19 cellular contexts compared by ENCODE assay signal in the genomic region with DNA sequence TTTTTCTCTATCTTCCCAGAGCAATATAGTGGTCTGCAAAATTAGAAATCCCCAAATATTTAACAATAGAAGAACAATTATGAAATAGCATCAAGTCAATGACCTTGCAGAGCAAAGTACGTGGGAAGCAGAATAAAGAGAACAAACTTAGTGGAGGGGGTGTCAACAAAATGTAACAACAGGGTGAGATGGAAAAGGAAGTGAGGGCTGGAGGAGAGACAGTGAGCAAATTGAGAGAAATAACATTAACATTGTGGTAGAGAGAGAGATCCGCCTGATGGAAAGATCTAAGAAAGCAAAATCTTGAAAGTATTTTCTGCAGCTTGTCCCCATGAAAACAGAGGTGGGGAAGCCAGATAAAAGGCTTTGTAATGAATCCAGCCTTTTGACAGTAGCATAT. TPM values are rescaled to one million over a fixed set of nuclear protein-coding genes. Genes with fewer than 3 reads are reported as not detected.
DNase-seq lines count a peak whose midpoint lies in the region; ATAC-seq and TF ChIP-seq lines count a peak whose summit lies in the region.
"Had no signal": no experiment of that assay in that cellular context is flagged by ENCODE, and none has a peak within 500 bp of the region (broad histone marks: within the 10 kb centered on the region; RNA-seq: fewer than 3 reads in every experiment).

No MANE protein-coding gene starts in this region.

- CTCF ChIA-PET in activated naive CD4-positive, alpha-beta T cell treated with anti-CD3 and anti-CD28 coated beads, Interleukin-2, amount 10 ng/mL, durations not matched to agents 7 days and 5 days (lab: Charles Lee), result interaction anchor here (0.6 to 1.3 kb wide), 2 partner anchors 24 to 52 kb away, joined by 3 to 5 read pairs; no protein-coding TSS in a partner anchor

- no peak overlapping the region for H3K4me3 Mint-ChIP-seq in activated naive CD4-positive, alpha-beta T cell treated with anti-CD3 and anti-CD28 coated beads, Interleukin-2, amount 10 ng/mL, durations not matched to agents 7 days and 5 days
- H3K4me3 Mint-ChIP-seq in activated naive CD8-positive, alpha-beta T cell treated with anti-CD3 and anti-CD28 coated beads, Interleukin-2, amount 10 ng/mL, durations not matched to agents 7 days and 5 days, result peak overlapping the region; percentile 36

- H3K36me3 Mint-ChIP-seq in activated naive CD4-positive, alpha-beta T cell treated with anti-CD3 and anti-CD28 coated beads, Interleukin-2, amount 10 ng/mL, durations not matched to agents 7 days and 5 days, result peaks cover 56% of the 10 kb centered on the region
- H3K36me3 Mint-ChIP-seq in activated naive CD8-positive, alpha-beta T cell treated with anti-CD3 and anti-CD28 coated beads, Interleukin-2, amount 10 ng/mL, durations not matched to agents 7 days and 5 days, result peaks cover 46% of the 10 kb centered on the region

- peak overlapping the region; percentile 80 for H3K27ac Mint-ChIP-seq in activated naive CD4-positive, alpha-beta T cell treated with anti-CD3 and anti-CD28 coated beads, Interleukin-2, amount 10 ng/mL, durations not matched to agents 7 days and 5 days
- H3K27ac Mint-ChIP-seq in activated naive CD8-positive, alpha-beta T cell treated with anti-CD3 and anti-CD28 coated beads, Interleukin-2, amount 10 ng/mL, durations not matched to agents 7 days and 5 days, result peak overlapping the region; percentile 67

- no peak overlapping the region for H3K4me3 ChIP-seq in NB4 (ENCODE audit: low read depth, low read length)
- H3K4me3 ChIP-seq: HAP-1, PC-9 had no signal

- POLR2A ChIA-PET in activated naive CD8-positive, alpha-beta T cell treated with anti-CD3 and anti-CD28 coated beads, Interleukin-2, amount 10 ng/mL, durations not matched to agents 7 days and 5 days (lab: Charles Lee), result no interaction called here

- no peaks in the 10 kb centered on the region for H3K9me3 Mint-ChIP-seq in activated naive CD4-positive, alpha-beta T cell treated with anti-CD3 and anti-CD28 coated beads, Interleukin-2, amount 10 ng/mL, durations not matched to agents 7 days and 5 days
- H3K9me3 Mint-ChIP-seq in activated naive CD8-positive, alpha-beta T cell treated with anti-CD3 and anti-CD28 coated beads, Interleukin-2, amount 10 ng/mL, durations not matched to agents 7 days and 5 days, result no peaks in the 10 kb centered on the region

- H3K4me1 Mint-ChIP-seq in activated naive CD4-positive, alpha-beta T cell treated with anti-CD3 and anti-CD28 coated beads, Interleukin-2, amount 10 ng/mL, durations not matched to agents 7 days and 5 days, result peaks cover 84% of the 10 kb centered on the region
- H3K4me1 Mint-ChIP-seq in activated naive CD8-positive, alpha-beta T cell treated with anti-CD3 and anti-CD28 coated beads, Interleukin-2, amount 10 ng/mL, durations not matched to agents 7 days and 5 days, result peaks cover 56% of the 10 kb centered on the region

- ATAC-seq in activated naive CD8-positive, alpha-beta T cell treated with anti-CD3 and anti-CD28 coated beads, Interleukin-2, amount 10 ng/mL, durations not matched to agents 7 days and 5 days (ENCODE audit: low read depth), result no peak
- ATAC-seq in GM18870 (IDR thresholded peaks at IDR 0.05; ENCODE audit: unreplicated experiment), result no peak
- no peak for ATAC-seq in GM19328 (IDR thresholded peaks at IDR 0.05; ENCODE audit: unreplicated experiment)
- ATAC-seq: SK-N-SH treated with all-trans-retinoic acid at 6 μM for 48 hours had no signal

- no peak for TF ChIP-seq CTCF in NB4 (IDR thresholded peaks at IDR 0.05; ENCODE audit: low read depth, low read length)

- no peaks in the 10 kb centered on the region for H3K27me3 Mint-ChIP-seq in activated naive CD4-positive, alpha-beta T cell treated with anti-CD3 and anti-CD28 coated beads, Interleukin-2, amount 10 ng/mL, durations not matched to agents 7 days and 5 days
- no peaks in the 10 kb centered on the region for H3K27me3 Mint-ChIP-seq in activated naive CD8-positive, alpha-beta T cell treated with anti-CD3 and anti-CD28 coated beads, Interleukin-2, amount 10 ng/mL, durations not matched to agents 7 days and 5 days

- no peak for TF ChIP-seq POLR2A in NB4 (IDR thresholded peaks at IDR 0.05; ENCODE audit: extremely low read depth, insufficient read length)

- no peak for DNase-seq in activated naive CD4-positive, alpha-beta T cell treated with anti-CD3 and anti-CD28 coated beads, Interleukin-2, amount 10 ng/mL, durations not matched to agents 7 days and 5 days
- DNase-seq in activated naive CD4-positive, alpha-beta T cell treated with Interleukin-2 at 50 U/mL for 16 hours, result no peak
- DNase-seq in NB4 (ENCODE audit: low read depth), result peak; percentile 40
- DNase-seq in activated naive CD8-positive, alpha-beta T cell treated with anti-CD3 and anti-CD28 coated beads, Interleukin-2, amount 10 ng/mL, durations not matched to agents 7 days and 5 days, result no peak
- DNase-seq in stimulated activated CD4-positive, alpha-beta T cell treated with anti-CD3 and anti-CD28 coated beads, Interleukin-2, amount 100 ng/mL, for 48 hours, result no peak
- DNase-seq: activated CD8-positive, alpha-beta memory T cell treated with anti-CD3 and anti-CD28 coated beads, Interleukin-2, amount 50 U/mL, for 4 hours; cerebellar nuclear complex; DMS153; kidney; MM.1S; NCI-H2029 treated with DMSO at 0.1 percent for 48 hours; NCI-H510A; PC-9; retina; substantia nigra had no signal

RNA-seq across cellular contexts. Expression of a gene that starts 23.4 kb away (rescaled TPM):
- total RNA-seq in activated naive CD8-positive, alpha-beta T cell treated with anti-CD3 and anti-CD28 coated beads, Interleukin-2, amount 10 ng/mL, durations not matched to agents 7 days and 5 days, result 100 to 1,000 TPM; 141 TPM
- total RNA-seq: PC-9 had no signal
